In genomic region chr19:11089254-11090013, GRCh38 we compare ENCODE assay signal across 1 cellular context.
TF ChIP-seq lines count a peak whose summit lies in the region.

Gene LDLR, plus strand, starts transcription at chr19:11089463. Its CDS starts 86 bp downstream, at chr19:11089549.

TF ChIP-seq in WTC11, 78 proteins besides CTCF, POLR2A, EP300 and RAD21 (continued from another document and continues in another):
- TF ChIP-seq ZNF512 (CRISPR knock-in tag; IDR thresholded peaks at IDR 0.05; ENCODE audit: borderline replicate concordance) = no peak
- TF ChIP-seq ZNF532 (CRISPR knock-in tag; IDR thresholded peaks at IDR 0.05; ENCODE audit: borderline replicate concordance) = no peak
- TF ChIP-seq GTF2I (CRISPR knock-in tag; conservative IDR thresholded peaks at IDR 0.05) = peak; percentile 99
- peak; percentile 63 for TF ChIP-seq FOXK1 (CRISPR knock-in tag; IDR thresholded peaks at IDR 0.05)
- TF ChIP-seq ATF2 (CRISPR knock-in tag; IDR thresholded peaks at IDR 0.05; ENCODE audit: borderline replicate concordance, low read depth) = no peak
- no peak for TF ChIP-seq ZNF317 (CRISPR knock-in tag; IDR thresholded peaks at IDR 0.05; ENCODE audit: borderline replicate concordance, low read depth)
- TF ChIP-seq FOXJ3 (CRISPR knock-in tag; IDR thresholded peaks at IDR 0.05; ENCODE audit: borderline replicate concordance) = no peak
- TF ChIP-seq SOX15 (CRISPR knock-in tag; IDR thresholded peaks at IDR 0.05) = no peak
- peak; percentile 78 for TF ChIP-seq SP1 (CRISPR knock-in tag; conservative IDR thresholded peaks at IDR 0.05)
- peak; percentile 53; the same call in 1 of the 2 replicates for TF ChIP-seq FOXP4 (CRISPR knock-in tag; IDR thresholded peaks at IDR 0.05)
- TF ChIP-seq NR3C1 (CRISPR knock-in tag; conservative IDR thresholded peaks at IDR 0.05; ENCODE audit: low read depth) = no peak
- TF ChIP-seq ZNF219 (CRISPR knock-in tag; IDR thresholded peaks at IDR 0.05; ENCODE audit: borderline replicate concordance) = no peak
- TF ChIP-seq ZBTB43 (CRISPR knock-in tag; IDR thresholded peaks at IDR 0.05) = no peak
- peak; percentile 54; the same call in 1 of the 2 replicates for TF ChIP-seq ETV6 (CRISPR knock-in tag; IDR thresholded peaks at IDR 0.05)
- peak; percentile 68; the same call in 1 of the 2 replicates for TF ChIP-seq SMAD3 (CRISPR knock-in tag; IDR thresholded peaks at IDR 0.05; ENCODE audit: borderline replicate concordance)
- TF ChIP-seq FOXP1 (CRISPR knock-in tag; IDR thresholded peaks at IDR 0.05; ENCODE audit: borderline replicate concordance) = no peak
- TF ChIP-seq ZNF416 (CRISPR knock-in tag; IDR thresholded peaks at IDR 0.05) = 0 out of 2 replicates have a peak, but pooled peaks have one; percentile 2
- 0 out of 2 replicates have a peak, but pooled peaks have one; percentile 71 for TF ChIP-seq ATF1 (CRISPR knock-in tag; IDR thresholded peaks at IDR 0.05)
- peak; percentile 83; the same call in 1 of the 2 replicates for TF ChIP-seq CREM (CRISPR knock-in tag; IDR thresholded peaks at IDR 0.05)
- no peak for TF ChIP-seq ELF4 (CRISPR knock-in tag; IDR thresholded peaks at IDR 0.05; ENCODE audit: low read depth)
- TF ChIP-seq OVOL2 (CRISPR knock-in tag; IDR thresholded peaks at IDR 0.05; ENCODE audit: borderline replicate concordance) = no peak
- TF ChIP-seq GABPB1 (CRISPR knock-in tag; IDR thresholded peaks at IDR 0.05) = peak; percentile 55; the same call in 1 of the 2 replicates
- TF ChIP-seq NR2C2 (CRISPR knock-in tag; IDR thresholded peaks at IDR 0.05) = no peak
- TF ChIP-seq ARID4B (CRISPR knock-in tag; IDR thresholded peaks at IDR 0.05; ENCODE audit: borderline replicate concordance) = peak; percentile 32; the same call in 1 of the 2 replicates
- TF ChIP-seq PRRX2 (CRISPR knock-in tag; IDR thresholded peaks at IDR 0.05) = no peak
- TF ChIP-seq JUN (CRISPR knock-in tag; IDR thresholded peaks at IDR 0.05) = no peak
- peak; percentile 84 for TF ChIP-seq E2F5 (CRISPR knock-in tag; IDR thresholded peaks at IDR 0.05)
- TF ChIP-seq JAZF1 (CRISPR knock-in tag; IDR thresholded peaks at IDR 0.05) = no peak
- no peak for TF ChIP-seq HMGA2 (CRISPR knock-in tag; IDR thresholded peaks at IDR 0.05)
- no peak for TF ChIP-seq SMAD4 (CRISPR knock-in tag; IDR thresholded peaks at IDR 0.05)
- no peak for TF ChIP-seq ZNF138 (CRISPR knock-in tag; conservative IDR thresholded peaks at IDR 0.05)
- TF ChIP-seq ZNF263 (CRISPR knock-in tag; IDR thresholded peaks at IDR 0.05; ENCODE audit: low read depth) = no peak
- peak; percentile 96; the same call in 1 of the 2 replicates for TF ChIP-seq MYBL2 (CRISPR knock-in tag; IDR thresholded peaks at IDR 0.05)
- no peak; the same call in 1 of the 2 replicates for TF ChIP-seq MAX (CRISPR knock-in tag; IDR thresholded peaks at IDR 0.05)
- no peak for TF ChIP-seq CBFB (CRISPR knock-in tag; IDR thresholded peaks at IDR 0.05; ENCODE audit: low read depth)
- no peak for TF ChIP-seq ERG (CRISPR knock-in tag; IDR thresholded peaks at IDR 0.05)
- no peak for TF ChIP-seq ZMAT4 (CRISPR knock-in tag; IDR thresholded peaks at IDR 0.05)
- TF ChIP-seq NR1H2 (CRISPR knock-in tag; IDR thresholded peaks at IDR 0.05) = no peak
- 0 out of 2 replicates have a peak, but pooled peaks have one; percentile 16 for TF ChIP-seq USF1 (CRISPR knock-in tag; IDR thresholded peaks at IDR 0.05)
- no peak for TF ChIP-seq ZNF121 (CRISPR knock-in tag; IDR thresholded peaks at IDR 0.05)
- TF ChIP-seq TEAD1 (CRISPR knock-in tag; IDR thresholded peaks at IDR 0.05) = peak; percentile 73; the same call in 1 of the 2 replicates
- no peak for TF ChIP-seq MLX (CRISPR knock-in tag; IDR thresholded peaks at IDR 0.05)
- TF ChIP-seq RORB (CRISPR knock-in tag; IDR thresholded peaks at IDR 0.05) = no peak
